Comparison of ENCODE assay signal across 3 cellular contexts in the genomic region with DNA sequence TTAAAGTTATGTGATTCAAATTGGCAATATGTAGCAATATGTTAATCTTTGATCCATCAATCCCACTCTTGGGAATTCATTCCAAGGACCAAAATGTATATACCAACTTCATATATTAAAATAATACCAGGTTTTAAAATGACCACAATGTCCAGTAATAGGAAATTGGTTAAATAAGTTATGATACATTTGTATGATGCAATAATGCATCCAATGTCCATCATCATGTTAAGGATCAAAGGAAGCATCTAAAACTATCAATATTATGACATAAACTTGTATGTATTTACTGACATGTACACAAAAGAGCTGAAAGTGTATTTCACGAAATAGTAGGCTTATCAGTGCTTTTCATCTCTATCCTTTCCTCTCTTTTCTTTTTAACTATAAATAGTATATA.
A peak's percentile ranks its signal among the peaks of the same experiment; 100 is the strongest.
TF ChIP-seq lines count a peak whose summit lies in the region.

No MANE protein-coding gene starts in this region.

TF ChIP-seq in HepG2, 621 proteins besides CTCF, POLR2A, EP300 and RAD21:
- TF ChIP-seq CEBPB (IDR thresholded peaks at IDR 0.05; ENCODE audit: borderline replicate concordance, low read depth, low read length) (peak; percentile 66; the same call in 1 of the 2 replicates), PPARG (CRISPR knock-in tag; conservative IDR thresholded peaks at IDR 0.05) (no peak), ATF7 (IDR thresholded peaks at IDR 0.05) (peak; percentile 54; the same call in 1 of the 2 replicates), ATF7 (CRISPR knock-in tag; IDR thresholded peaks at IDR 0.05) (no peak)

TF ChIP-seq in IMR-90, 13 proteins besides CTCF, POLR2A, EP300 and RAD21:
- TF ChIP-seq CEBPB (IDR thresholded peaks at IDR 0.05; ENCODE audit: low read depth, low read length) = peak; percentile 58
- TF ChIP-seq, protein P1, sequence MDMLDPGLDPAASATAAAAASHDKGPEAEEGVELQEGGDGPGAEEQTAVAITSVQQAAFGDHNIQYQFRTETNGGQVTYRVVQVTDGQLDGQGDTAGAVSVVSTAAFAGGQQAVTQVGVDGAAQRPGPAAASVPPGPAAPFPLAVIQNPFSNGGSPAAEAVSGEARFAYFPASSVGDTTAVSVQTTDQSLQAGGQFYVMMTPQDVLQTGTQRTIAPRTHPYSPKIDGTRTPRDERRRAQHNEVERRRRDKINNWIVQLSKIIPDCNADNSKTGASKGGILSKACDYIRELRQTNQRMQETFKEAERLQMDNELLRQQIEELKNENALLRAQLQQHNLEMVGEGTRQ (IDR thresholded peaks at IDR 0.05; ENCODE audit: low read depth, low read length) = no peak

TF ChIP-seq in K562, 482 proteins besides CTCF, POLR2A, EP300 and RAD21:
- TF ChIP-seq ZFP1 (CRISPR knock-in tag; IDR thresholded peaks at IDR 0.05) = no peak
- no peak for TF ChIP-seq CEBPG (CRISPR knock-in tag; IDR thresholded peaks at IDR 0.05)
- peak; percentile 28 to 84; a peak in 2 of 4 replicates for TF ChIP-seq CEBPG (tag; conservative IDR thresholded peaks at IDR 0.05 in 1 of 2, IDR thresholded peaks at IDR 0.05 in 1 of 2)
- peak; percentile 25; the same call in 1 of the 2 replicates for TF ChIP-seq CEBPB (tag; IDR thresholded peaks at IDR 0.05)
- TF ChIP-seq DNMT1 (IDR thresholded peaks at IDR 0.05) = no peak
- TF ChIP-seq TGIF2 (CRISPR knock-in tag; IDR thresholded peaks at IDR 0.05) = no peak
- TF ChIP-seq, protein P2, sequence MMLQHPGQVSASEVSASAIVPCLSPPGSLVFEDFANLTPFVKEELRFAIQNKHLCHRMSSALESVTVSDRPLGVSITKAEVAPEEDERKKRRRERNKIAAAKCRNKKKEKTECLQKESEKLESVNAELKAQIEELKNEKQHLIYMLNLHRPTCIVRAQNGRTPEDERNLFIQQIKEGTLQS (IDR thresholded peaks at IDR 0.05) = peak; percentile 33; the same call in 1 of the 2 replicates
- TF ChIP-seq, protein P2 (CRISPR knock-in tag; conservative IDR thresholded peaks at IDR 0.05) = no peak
